1 cellular context compared by ENCODE assay signal in genomic region chr5:125485003-125485641, GRCh38.
TF ChIP-seq lines count a peak whose summit lies in the region.

No MANE protein-coding gene starts in this region.

TF ChIP-seq in HEK293, 187 proteins besides CTCF, POLR2A, EP300 and RAD21 (continued from another document and continues in another):
- TF ChIP-seq ZNF394 (tag by site-specific recombination; IDR thresholded peaks at IDR 0.05; ENCODE audit: borderline replicate concordance): peak; percentile 87
- TF ChIP-seq ZNF549 (tag by site-specific recombination; IDR thresholded peaks at IDR 0.05): no peak
- TF ChIP-seq ZNF776 (tag by site-specific recombination; IDR thresholded peaks at IDR 0.05; ENCODE audit: borderline replicate concordance): no peak
- peak; percentile 51 for TF ChIP-seq SETDB1 (IDR thresholded peaks at IDR 0.05; ENCODE audit: insufficient read length, low read length)
- TF ChIP-seq TCF7L2 (IDR thresholded peaks at IDR 0.05; ENCODE audit: borderline replicate concordance, low read depth, low read length): 0 out of 2 replicates have a peak, but pooled peaks have one; percentile 39
- peak; percentile 74 for TF ChIP-seq ZNF335 (tag by site-specific recombination; conservative IDR thresholded peaks at IDR 0.05)
- TF ChIP-seq ZXDB (tag by site-specific recombination; IDR thresholded peaks at IDR 0.05): peak; percentile 93
- TF ChIP-seq ZNF404 (tag by site-specific recombination; IDR thresholded peaks at IDR 0.05): no peak
- TF ChIP-seq ZNF174 (tag by site-specific recombination; IDR thresholded peaks at IDR 0.05): no peak
- TF ChIP-seq ZNF654 (tag by site-specific recombination; IDR thresholded peaks at IDR 0.05; ENCODE audit: low read depth): no peak; the same call in 1 of the 2 replicates
- no peak for TF ChIP-seq ZNF747 (tag by site-specific recombination; IDR thresholded peaks at IDR 0.05)
- TF ChIP-seq GLIS2 (tag by site-specific recombination; IDR thresholded peaks at IDR 0.05): peak; percentile 60; the same call in 1 of the 2 replicates
- peak; percentile 100 for TF ChIP-seq WT1 (tag by site-specific recombination; IDR thresholded peaks at IDR 0.05)
- no peak for TF ChIP-seq ZNF23 (tag by site-specific recombination; IDR thresholded peaks at IDR 0.05; ENCODE audit: borderline replicate concordance)
- peak; percentile 70 for TF ChIP-seq ZBTB8A (tag by site-specific recombination; IDR thresholded peaks at IDR 0.05)
- TF ChIP-seq ZSCAN4 (tag by site-specific recombination; IDR thresholded peaks at IDR 0.05): peak; percentile 55
- peak; percentile 48; the same call in 1 of the 2 replicates for TF ChIP-seq ZNF692 (tag by site-specific recombination; IDR thresholded peaks at IDR 0.05)
- no peak for TF ChIP-seq ZNF26 (tag by site-specific recombination; IDR thresholded peaks at IDR 0.05)
- TF ChIP-seq ZBTB7A (tag by site-specific recombination; IDR thresholded peaks at IDR 0.05; ENCODE audit: low read depth): no peak
- peak; percentile 27; the same call in 1 of the 2 replicates for TF ChIP-seq YY2 (tag by site-specific recombination; IDR thresholded peaks at IDR 0.05)
- no peak for TF ChIP-seq SALL2 (tag by site-specific recombination; IDR thresholded peaks at IDR 0.05; ENCODE audit: borderline replicate concordance)
- TF ChIP-seq ZNF133 (tag by site-specific recombination; IDR thresholded peaks at IDR 0.05): no peak
- TF ChIP-seq ZBTB48 (tag by site-specific recombination; IDR thresholded peaks at IDR 0.05): no peak
- peak; percentile 94 for TF ChIP-seq KLF10 (tag by site-specific recombination; IDR thresholded peaks at IDR 0.05)
- TF ChIP-seq ZNF184 (tag by site-specific recombination; IDR thresholded peaks at IDR 0.05): peak; percentile 41; the same call in 1 of the 2 replicates
- no peak for TF ChIP-seq ZNF514 (tag by site-specific recombination; IDR thresholded peaks at IDR 0.05)
- TF ChIP-seq ZNF76 (tag by site-specific recombination; IDR thresholded peaks at IDR 0.05; ENCODE audit: borderline replicate concordance, low read depth): peak; percentile 8; the same call in 1 of the 2 replicates
- no peak for TF ChIP-seq ZNF548 (tag by site-specific recombination; IDR thresholded peaks at IDR 0.05)
- TF ChIP-seq ZNF624 (tag by site-specific recombination; IDR thresholded peaks at IDR 0.05): no peak
- no peak for TF ChIP-seq ZNF214 (tag by site-specific recombination; IDR thresholded peaks at IDR 0.05; ENCODE audit: borderline replicate concordance)
- peak; percentile 76; the same call in 1 of the 2 replicates for TF ChIP-seq KLF7 (tag by site-specific recombination; IDR thresholded peaks at IDR 0.05; ENCODE audit: borderline replicate concordance)
- TF ChIP-seq ZFP3 (tag by site-specific recombination; IDR thresholded peaks at IDR 0.05; ENCODE audit: low read depth): no peak; the same call in 1 of the 2 replicates
- TF ChIP-seq ZNF362 (tag by site-specific recombination; IDR thresholded peaks at IDR 0.05): 0 out of 2 replicates have a peak, but pooled peaks have one; percentile 58
- TF ChIP-seq ZNF350 (tag by site-specific recombination; IDR thresholded peaks at IDR 0.05): no peak
- peak; percentile 83; the same call in 1 of the 2 replicates for TF ChIP-seq ZNF2 (tag by site-specific recombination; IDR thresholded peaks at IDR 0.05)
- peak; percentile 96 for TF ChIP-seq ZNF664 (tag by site-specific recombination; IDR thresholded peaks at IDR 0.05)
- TF ChIP-seq ZNF416 (tag by site-specific recombination; IDR thresholded peaks at IDR 0.05): no peak
- TF ChIP-seq ZNF239 (tag by site-specific recombination; IDR thresholded peaks at IDR 0.05): no peak
- peak; percentile 82 for TF ChIP-seq MYNN (tag by site-specific recombination; IDR thresholded peaks at IDR 0.05; ENCODE audit: borderline replicate concordance)
- peak; percentile 64 for TF ChIP-seq KLF16 (tag by site-specific recombination; IDR thresholded peaks at IDR 0.05)
- peak; percentile 87 for TF ChIP-seq GFI1B (tag by site-specific recombination; IDR thresholded peaks at IDR 0.05)
- TF ChIP-seq ZBTB10 (tag by site-specific recombination; IDR thresholded peaks at IDR 0.05): no peak
- TF ChIP-seq INSM2 (tag by site-specific recombination; IDR thresholded peaks at IDR 0.05): peak; percentile 99
- TF ChIP-seq ZBTB44 (tag by site-specific recombination; IDR thresholded peaks at IDR 0.05): no peak; the same call in none of the 2 replicates
- TF ChIP-seq SCRT1 (tag by site-specific recombination; IDR thresholded peaks at IDR 0.05; ENCODE audit: borderline replicate concordance): no peak; the same call in 1 of the 2 replicates
- TF ChIP-seq ZEB2 (tag by site-specific recombination; IDR thresholded peaks at IDR 0.05): peak; percentile 98
- TF ChIP-seq GLIS1 (tag by site-specific recombination; IDR thresholded peaks at IDR 0.05): peak; percentile 95
- TF ChIP-seq ZNF521 (tag by site-specific recombination; IDR thresholded peaks at IDR 0.05): no peak
- TF ChIP-seq ZNF518A (tag by site-specific recombination; conservative IDR thresholded peaks at IDR 0.05; ENCODE audit: low read depth): peak; percentile 39; the same call in 1 of the 2 replicates
- peak; percentile 98 for TF ChIP-seq FEZF1 (tag by site-specific recombination; IDR thresholded peaks at IDR 0.05)
- TF ChIP-seq ZNF777 (tag by site-specific recombination; IDR thresholded peaks at IDR 0.05; ENCODE audit: borderline replicate concordance): no peak
- no peak for TF ChIP-seq ZNF274 (IDR thresholded peaks at IDR 0.05; ENCODE audit: low read length)
- no peak for TF ChIP-seq ZNF274 (tag by site-specific recombination; IDR thresholded peaks at IDR 0.05; ENCODE audit: borderline replicate concordance)
- TF ChIP-seq HOXC10 (CRISPR knock-in tag; IDR thresholded peaks at IDR 0.05): no peak
- TF ChIP-seq HOXA7 (CRISPR knock-in tag; IDR thresholded peaks at IDR 0.05; ENCODE audit: borderline replicate concordance): no peak
